Comparison of ENCODE assay signal across 18 cellular contexts in the genomic region with DNA sequence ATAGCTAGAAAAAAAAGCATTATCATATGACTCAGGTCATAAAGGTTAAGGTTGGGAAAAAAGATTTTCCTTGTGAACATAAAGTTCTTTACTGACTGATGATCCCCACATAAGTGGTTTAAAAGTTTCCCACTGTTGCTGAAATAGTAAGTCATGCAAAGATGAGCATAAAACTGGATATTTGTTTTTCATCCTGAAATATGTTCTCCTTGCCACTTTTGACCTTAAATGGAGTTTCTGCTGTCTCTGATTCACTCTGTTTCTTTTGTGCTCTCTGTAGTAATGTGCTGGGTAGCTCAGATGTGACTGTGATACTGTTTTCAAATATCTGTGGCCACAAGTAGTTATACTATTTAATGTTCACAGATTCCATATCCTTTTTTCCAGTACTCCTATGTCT.
DNase-seq lines count a peak whose midpoint lies in the region; ATAC-seq and TF ChIP-seq lines count a peak whose summit lies in the region.
"Had no signal": no experiment of that assay in that cellular context is flagged by ENCODE, and none has a peak within 500 bp of the region (broad histone marks: within the 10 kb centered on the region; RNA-seq: fewer than 3 reads in every experiment).

No MANE protein-coding gene starts in this region.

- TF ChIP-seq CTCF in foreskin keratinocyte (conservative IDR thresholded peaks at IDR 0.05) = no peak

- no peaks in the 10 kb centered on the region for H3K36me3 Mint-ChIP-seq in activated T-helper 2 cell treated with anti-CD3 and anti-CD28 coated beads, Interferon-gamma antibody, Interleukin-2, Interleukin-4, amounts not matched to agents 10 μg/mL and 5 μg/mL and 100 μg/mL, durations not matched to agents 14 hours and 24 hours and 36 hours (ENCODE audit: low read depth)

- H3K4me1 ChIP-seq in foreskin keratinocyte = peaks cover 30% of the 10 kb centered on the region
- H3K4me1 ChIP-seq: BE2C had no signal

- peak; percentile 74 for DNase-seq in GM04503 (ENCODE audit: low read depth)
- DNase-seq in astrocyte of the hippocampus (ENCODE audit: low read depth, low spot score) = peak; percentile 39
- DNase-seq in foreskin keratinocyte = peak; percentile 36 to 43
- DNase-seq in skeletal muscle cell (ENCODE audit: low read depth) = peak; percentile 80
- no peak for DNase-seq in NCI-H2171 treated with DMSO at 0.1 percent for 48 hours (lab: John Stamatoyannopoulos, UW)
- no peak for DNase-seq in NCI-H345 (lab: John Stamatoyannopoulos, UW)
- no peak for DNase-seq in activated T-helper 2 cell treated with anti-CD3 and anti-CD28 coated beads, Interferon-gamma antibody, Interleukin-2, Interleukin-4, amounts not matched to agents 10 μg/mL and 5 μg/mL and 100 μg/mL, durations not matched to agents 14 hours and 24 hours and 36 hours (ENCODE audit: low spot score)
- DNase-seq: activated CD4-positive, alpha-beta T cell treated with anti-CD3 and anti-CD28 coated beads, Interleukin-2, amount 10 ng/mL, durations not matched to agents 24 days and 14 days; activated CD8-positive, alpha-beta memory T cell treated with anti-CD3 and anti-CD28 coated beads, Interleukin-2, amount 50 U/mL, for 48 hours; activated naive CD4-positive, alpha-beta T cell treated with Interleukin-2 at 50 U/mL for 16 hours; BE2C; GF-D8; left colon; NCI-H1930; NCI-H69; stimulated activated CD4-positive, alpha-beta T cell treated with anti-CD3 and anti-CD28 coated beads, Interleukin-4, amount 100 ng/mL, for 1 hour had no signal

- H3K4me3 ChIP-seq in skeletal muscle cell (ENCODE audit: low read depth, low read length) = no peak overlapping the region
- H3K4me3 ChIP-seq: ovary had no signal

- ATAC-seq in foreskin keratinocyte = no peak
- ATAC-seq: esophagus mucosa, left colon had no signal

- no peak overlapping the region for H3K4me3 Mint-ChIP-seq in activated T-helper 2 cell treated with anti-CD3 and anti-CD28 coated beads, Interferon-gamma antibody, Interleukin-2, Interleukin-4, amounts not matched to agents 10 μg/mL and 5 μg/mL and 100 μg/mL, durations not matched to agents 14 hours and 24 hours and 36 hours (ENCODE audit: low read depth)
- H3K4me3 Mint-ChIP-seq: activated CD4-positive, alpha-beta T cell treated with anti-CD3 and anti-CD28 coated beads, Interleukin-2, amount 10 ng/mL, durations not matched to agents 24 days and 14 days had no signal

- no peak overlapping the region for H3K27ac Mint-ChIP-seq in activated T-helper 2 cell treated with anti-CD3 and anti-CD28 coated beads, Interferon-gamma antibody, Interleukin-2, Interleukin-4, amounts not matched to agents 10 μg/mL and 5 μg/mL and 100 μg/mL, durations not matched to agents 14 hours and 24 hours and 36 hours
- H3K27ac Mint-ChIP-seq: activated CD4-positive, alpha-beta T cell treated with anti-CD3 and anti-CD28 coated beads, Interleukin-2, amount 10 ng/mL, durations not matched to agents 24 days and 14 days had no signal

- peak overlapping the region; percentile 43 for H3K27ac ChIP-seq in foreskin keratinocyte
- H3K27ac ChIP-seq: ovary had no signal

- no peaks in the 10 kb centered on the region for H3K27me3 ChIP-seq in foreskin keratinocyte
- H3K27me3 ChIP-seq: BE2C, ovary had no signal

- no peaks in the 10 kb centered on the region for H3K4me1 Mint-ChIP-seq in activated T-helper 2 cell treated with anti-CD3 and anti-CD28 coated beads, Interferon-gamma antibody, Interleukin-2, Interleukin-4, amounts not matched to agents 10 μg/mL and 5 μg/mL and 100 μg/mL, durations not matched to agents 14 hours and 24 hours and 36 hours (ENCODE audit: low read depth)
- H3K4me1 Mint-ChIP-seq: activated CD4-positive, alpha-beta T cell treated with anti-CD3 and anti-CD28 coated beads, Interleukin-2, amount 10 ng/mL, durations not matched to agents 24 days and 14 days had no signal

- intact Hi-C loops in activated T-helper 2 cell treated with anti-CD3 and anti-CD28 coated beads, Interferon-gamma antibody, Interleukin-2, Interleukin-4, amounts not matched to agents 10 μg/mL and 5 μg/mL and 100 μg/mL, durations not matched to agents 14 hours and 24 hours and 36 hours (cut with micrococcal nuclease) = no loop called here

- no peaks in the 10 kb centered on the region for H3K9me3 Mint-ChIP-seq in activated T-helper 2 cell treated with anti-CD3 and anti-CD28 coated beads, Interferon-gamma antibody, Interleukin-2, Interleukin-4, amounts not matched to agents 10 μg/mL and 5 μg/mL and 100 μg/mL, durations not matched to agents 14 hours and 24 hours and 36 hours
- H3K9me3 Mint-ChIP-seq: activated CD4-positive, alpha-beta T cell treated with anti-CD3 and anti-CD28 coated beads, Interleukin-2, amount 10 ng/mL, durations not matched to agents 24 days and 14 days had no signal

- H3K27me3 Mint-ChIP-seq in activated T-helper 2 cell treated with anti-CD3 and anti-CD28 coated beads, Interferon-gamma antibody, Interleukin-2, Interleukin-4, amounts not matched to agents 10 μg/mL and 5 μg/mL and 100 μg/mL, durations not matched to agents 14 hours and 24 hours and 36 hours (ENCODE audit: low read depth) = no peaks in the 10 kb centered on the region
- H3K27me3 Mint-ChIP-seq: activated CD4-positive, alpha-beta T cell treated with anti-CD3 and anti-CD28 coated beads, Interleukin-2, amount 10 ng/mL, durations not matched to agents 24 days and 14 days had no signal

Comparison
In these comparisons a context has a peak if more than half of its experiments do, and no peak if none do; other contexts are left out.
1. DNase-seq: peak in GM04503 (single experiment), astrocyte of the hippocampus (single experiment), foreskin keratinocyte (2 of 2) and skeletal muscle cell (single experiment); none in NCI-H2171 treated with DMSO at 0.1 percent for 48 hours (single experiment), NCI-H345 (single experiment) and activated T-helper 2 cell treated with anti-CD3 and anti-CD28 coated beads, Interferon-gamma antibody, Interleukin-2, Interleukin-4, amounts not matched to agents 10 μg/mL and 5 μg/mL and 100 μg/mL, durations not matched to agents 14 hours and 24 hours and 36 hours (single experiment).